In the genomic region with DNA sequence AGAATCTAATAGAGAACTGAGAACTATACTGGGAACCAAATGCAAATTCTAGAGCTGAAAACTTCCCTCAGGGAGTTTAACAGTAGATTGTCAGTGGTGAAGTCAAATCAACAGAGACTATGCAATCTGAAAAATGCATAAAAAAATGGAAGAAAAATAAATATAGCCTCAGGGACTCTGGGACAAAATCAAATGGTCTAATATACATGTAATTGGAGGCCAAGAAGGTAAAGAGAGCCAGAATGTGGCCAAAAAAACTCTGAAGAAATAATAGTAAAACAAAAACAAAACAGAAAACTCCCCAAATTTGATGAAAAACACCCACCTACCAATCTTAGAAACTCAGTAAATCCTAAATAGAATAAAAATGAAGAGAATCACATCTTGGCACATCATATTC, we compare ENCODE assay signal across 9 cellular contexts.
"Had no signal": no experiment of that assay in that cellular context is flagged by ENCODE, and none has a peak within 500 bp of the region (broad histone marks: within the 10 kb centered on the region; RNA-seq: fewer than 3 reads in every experiment).

No MANE protein-coding gene starts in this region.

- H3K4me3 ChIP-seq: GM23248, HAP-1 had no signal

- H3K9ac ChIP-seq: GM23248 had no signal

- DNase-seq: GM23248, GOT3, H7, KG1 had no signal

- FAIRE-seq: HepG2 had no signal

- H3K27ac Mint-ChIP-seq: IgD-negative memory B cell had no signal

- ATAC-seq: HCT116, HepG2 had no signal

- H3K27me3 Mint-ChIP-seq: IgD-negative memory B cell had no signal

- H2AFZ ChIP-seq: GM23248 had no signal

- H3K27ac ChIP-seq: GM23248, HL-60 had no signal
